Comparison of ENCODE assay signal across 15 cellular contexts in the genomic region with DNA sequence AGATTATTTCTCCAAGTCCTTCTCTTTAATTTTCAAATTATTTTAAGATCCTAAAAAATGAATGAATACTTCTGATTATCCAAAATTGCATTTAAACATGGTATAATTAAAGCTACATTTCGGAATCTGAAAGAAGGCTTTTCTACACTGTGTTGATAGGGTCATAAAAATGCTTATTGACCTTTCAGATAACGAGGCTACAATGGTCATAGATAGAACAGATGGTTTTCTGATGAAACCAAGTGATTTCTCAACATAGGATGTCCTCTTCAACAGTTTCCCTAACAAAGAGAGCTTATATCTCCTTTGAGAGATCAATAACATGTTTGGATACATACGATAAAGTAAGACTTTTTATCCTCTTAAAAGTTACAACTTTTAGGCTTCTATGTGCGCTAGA.
"Had no signal": no experiment of that assay in that cellular context is flagged by ENCODE, and none has a peak within 500 bp of the region (broad histone marks: within the 10 kb centered on the region; RNA-seq: fewer than 3 reads in every experiment).

No MANE protein-coding gene starts in this region.

- H3K9me3 ChIP-seq: esophagus squamous epithelium, right lobe of liver, stomach had no signal

- H3K4me3 ChIP-seq: esophagus squamous epithelium, neural progenitor cell, psoas muscle, right lobe of liver, stomach had no signal

- H3K27ac ChIP-seq: esophagus squamous epithelium, neural progenitor cell, psoas muscle, right lobe of liver, stomach, VCaP had no signal

- DNase-seq: activated CD4-positive, alpha-beta T cell treated with anti-CD3 and anti-CD28 coated beads for 1 hour; activated gamma-delta T cell treated with Interleukin-2 at 50 U/mL for 16 hours; amniotic stem cell; effector memory CD4-positive, alpha-beta T cell; esophagus squamous epithelium; mesenchymal stem cell; naive thymus-derived CD4-positive, alpha-beta T cell; psoas muscle; right lobe of liver; small intestine; stimulated activated CD4-positive, alpha-beta T cell treated with anti-CD3 and anti-CD28 coated beads, Interleukin-4, amount 100 ng/mL, for 1 hour; stomach; trophoblast cell had no signal

- H3K27me3 ChIP-seq: esophagus squamous epithelium, neural progenitor cell, right lobe of liver, stomach had no signal

- ATAC-seq: naive thymus-derived CD4-positive, alpha-beta T cell; psoas muscle; right lobe of liver had no signal

- H3K36me3 ChIP-seq: esophagus squamous epithelium, neural progenitor cell, right lobe of liver, stomach had no signal
